Comparison of ENCODE assay signal across 10 cellular contexts in the genomic region with DNA sequence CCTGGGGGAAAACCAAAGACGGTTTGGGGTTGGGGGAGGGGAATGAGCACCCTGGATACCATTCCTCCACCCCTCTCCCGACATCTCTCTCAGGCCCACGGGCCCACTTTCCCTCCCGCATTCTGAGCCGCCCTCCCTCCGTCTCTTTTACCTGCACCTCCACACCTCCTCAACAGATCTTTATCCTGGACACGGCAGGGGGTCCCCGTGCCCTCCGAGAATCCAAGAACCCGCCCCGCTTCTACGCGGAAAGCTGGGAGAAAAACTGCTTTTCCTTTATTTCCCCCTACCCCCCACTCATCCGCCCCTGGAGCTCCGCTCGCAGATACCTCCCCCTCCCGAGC.
DNase-seq lines count a peak whose midpoint lies in the region; TF ChIP-seq lines count a peak whose summit lies in the region.
"Had no signal": no experiment of that assay in that cellular context is flagged by ENCODE, and none has a peak within 500 bp of the region (broad histone marks: within the 10 kb centered on the region; RNA-seq: fewer than 3 reads in every experiment).

No MANE protein-coding gene starts in this region.

- peaks cover 51% of the 10 kb centered on the region for H3K27me3 Mint-ChIP-seq in T-helper 2 cell treated with Interferon-gamma antibody and Interleukin-4, amounts not matched to agents 5 μg/mL and 100 μg/mL, for 36 hours (ENCODE audit: low read depth)
- peaks cover 15% of the 10 kb centered on the region for H3K27me3 Mint-ChIP-seq in MCF 10A (ENCODE audit: insufficient read depth, unreplicated experiment)

- H3K4me2 ChIP-seq in mesenchymal stem cell (ENCODE audit: low read length, poor library complexity, severe bottlenecking): peak overlapping the region; percentile 95

- 7% methylated on average over 17 of the region's 17 CpGs for WGBS in mesenchymal stem cell
- WGBS in thyroid gland, 2 donors: 22 to 36% methylated on average over 17 of the region's 17 CpGs

- H2BK5ac ChIP-seq in mesenchymal stem cell (ENCODE audit: low read depth, low read length, poor library complexity, severe bottlenecking): no peak overlapping the region

- H2AK5ac ChIP-seq in mesenchymal stem cell (ENCODE audit: low read length, severe bottlenecking): no peak overlapping the region

- peak overlapping the region; percentile 88 to 93 for H2BK12ac ChIP-seq in mesenchymal stem cell (ENCODE audit: low read length in 2 of 2)

- TF ChIP-seq CTCF in MCF 10A (IDR thresholded peaks at IDR 0.05; ENCODE audit: unreplicated experiment) (no peak), thyroid gland (IDR thresholded peaks at IDR 0.05) (no peak)

- peak overlapping the region; percentile 86 to 92 for H3K18ac ChIP-seq in mesenchymal stem cell (ENCODE audit: low read depth in 1 of 2, low read length in 2 of 2)

- H3K4me1 Mint-ChIP-seq in T-helper 2 cell treated with Interferon-gamma antibody and Interleukin-4, amounts not matched to agents 5 μg/mL and 100 μg/mL, for 36 hours (ENCODE audit: low read depth): no peaks in the 10 kb centered on the region
- peaks cover 15% of the 10 kb centered on the region for H3K4me1 Mint-ChIP-seq in MCF 10A (ENCODE audit: insufficient read depth, unreplicated experiment)

- no peak for DNase-seq in T-helper 2 cell treated with Interferon-gamma antibody and Interleukin-4, amounts not matched to agents 5 μg/mL and 100 μg/mL, for 36 hours (ENCODE audit: low spot score)
- no peak for DNase-seq in T-helper 2 cell
- no peak for DNase-seq in MCF 10A (ENCODE audit: unreplicated experiment)
- DNase-seq in mesenchymal stem cell: no peak
- DNase-seq in thyroid gland: no peak
- DNase-seq in G401 (ENCODE audit: low spot score): no peak
- DNase-seq in cortex of kidney (lab: John Stamatoyannopoulos, UW): no peak
- DNase-seq in anterior cingulate cortex (lab: John Stamatoyannopoulos, UW): no peak
- DNase-seq: stimulated activated naive CD8-positive, alpha-beta T cell treated with anti-CD3 and anti-CD28 coated beads, Interleukin-15, Interleukin-2, amounts not matched to agents 100 U/mL and 50 U/mL, for 24 hours had no signal

- peak overlapping the region; percentile 5 for H3K4me3 Mint-ChIP-seq in T-helper 2 cell treated with Interferon-gamma antibody and Interleukin-4, amounts not matched to agents 5 μg/mL and 100 μg/mL, for 36 hours
- H3K4me3 Mint-ChIP-seq in MCF 10A (ENCODE audit: unreplicated experiment): peak overlapping the region; percentile 80

- H3K4me3 ChIP-seq in mesenchymal stem cell (ENCODE audit: insufficient read depth in 1 of 2, low read depth in 1 of 2, low read length in 2 of 2) (peak overlapping the region; percentile 70 to 80), thyroid gland (replicated peaks in 1 of 3) (peak overlapping the region in 2 of 3 donors; percentile 30 to 58)

- peaks cover 21% of the 10 kb centered on the region for H3K79me1 ChIP-seq in mesenchymal stem cell (replicated peaks; ENCODE audit: low read length, poor library complexity, severe bottlenecking)

- peak overlapping the region; percentile 96 for H4K91ac ChIP-seq in mesenchymal stem cell (ENCODE audit: low read length)

- POLR2A ChIA-PET in MCF 10A (lab: Yijun Ruan, JAX): interaction anchor here (0.6 to 4.0 kb wide), 2 partner anchors 13 to 50 kb away, joined by 3 to 17 read pairs; no protein-coding TSS in a partner anchor

- in situ Hi-C loops in G401 (cut with HindIII; ENCODE audit: low sequenced_read_pairs): no loop called here

- peak overlapping the region; percentile 80 for H4K8ac ChIP-seq in mesenchymal stem cell (ENCODE audit: low read length)

- H3K23ac ChIP-seq in mesenchymal stem cell (ENCODE audit: low read length in 2 of 2): peak overlapping the region in 1 of 2 experiments; percentile 17

- peak overlapping the region; percentile 88 for H2BK120ac ChIP-seq in mesenchymal stem cell (ENCODE audit: low read depth, low read length)

- H3K14ac ChIP-seq in mesenchymal stem cell (ENCODE audit: low read length in 2 of 2): peak overlapping the region in 1 of 2 experiments; percentile 71

- H3K9me3 ChIP-seq in mesenchymal stem cell (ENCODE audit: control insufficient read depth, low read length) (no peaks in the 10 kb centered on the region), thyroid gland (no peaks in the 10 kb centered on the region)

- H3K36me3 Mint-ChIP-seq in T-helper 2 cell treated with Interferon-gamma antibody and Interleukin-4, amounts not matched to agents 5 μg/mL and 100 μg/mL, for 36 hours (ENCODE audit: low read depth): no peaks in the 10 kb centered on the region
- H3K36me3 Mint-ChIP-seq in MCF 10A (ENCODE audit: insufficient read depth, unreplicated experiment): no peaks in the 10 kb centered on the region

- no peaks in the 10 kb centered on the region for H3K27me3 ChIP-seq in mesenchymal stem cell (ENCODE audit: control insufficient read depth in 1 of 2, insufficient read depth in 1 of 2, low read length in 2 of 2)
- no peaks in the 10 kb centered on the region for H3K27me3 ChIP-seq in thyroid gland

- H2BK15ac ChIP-seq in mesenchymal stem cell (ENCODE audit: low read depth, poor library complexity, severe bottlenecking): peak overlapping the region; percentile 71

- CTCF ChIA-PET in MCF 10A (lab: Yijun Ruan, JAX): interaction anchor here (0.7 to 2.6 kb wide), 4 partner anchors 40 to 290 kb away, joined by 3 to 9 read pairs (median 4); no protein-coding TSS in a partner anchor

- H3K27ac Mint-ChIP-seq in T-helper 2 cell treated with Interferon-gamma antibody and Interleukin-4, amounts not matched to agents 5 μg/mL and 100 μg/mL, for 36 hours: no peak overlapping the region
- no peak overlapping the region for H3K27ac Mint-ChIP-seq in MCF 10A (ENCODE audit: low read depth, unreplicated experiment)

- peak overlapping the region; percentile 86 to 97 for H3K4ac ChIP-seq in mesenchymal stem cell (ENCODE audit: low read depth in 1 of 2, low read length in 2 of 2)

- H3K9me3 Mint-ChIP-seq in T-helper 2 cell treated with Interferon-gamma antibody and Interleukin-4, amounts not matched to agents 5 μg/mL and 100 μg/mL, for 36 hours: no peaks in the 10 kb centered on the region
- H3K9me3 Mint-ChIP-seq in MCF 10A (ENCODE audit: unreplicated experiment): peaks cover 3% of the 10 kb centered on the region

- H3K36me3 ChIP-seq in mesenchymal stem cell (ENCODE audit: control insufficient read depth in 1 of 2, insufficient read depth in 2 of 2, low read depth in 1 of 2, low read length in 2 of 2) (peaks cover 0 to 15% of the 10 kb centered on the region in 2 experiments), thyroid gland (no peaks in the 10 kb centered on the region)

- intact Hi-C loops in MCF 10A (cut with micrococcal nuclease): no loop called here
- intact Hi-C loops in thyroid gland (cut with DNase I): loop anchor here (5.0 kb wide), 1 partner anchor 35 kb away; no protein-coding TSS in a partner anchor

- H3K27ac ChIP-seq in mesenchymal stem cell (ENCODE audit: low read length, poor library complexity, severe bottlenecking) (no peak overlapping the region), thyroid gland (peak overlapping the region in 1 of 3 donors; percentile 96)
- H3K27ac ChIP-seq: HL-60 had no signal

- H3K9ac ChIP-seq in mesenchymal stem cell (ENCODE audit: low read length): peak overlapping the region; percentile 85

- peaks cover 25% of the 10 kb centered on the region for H3K4me1 ChIP-seq in mesenchymal stem cell (ENCODE audit: control insufficient read depth, insufficient read depth, low read depth, low read length)
- peaks cover 23 to 31% of the 10 kb centered on the region in 2 donors for H3K4me1 ChIP-seq in thyroid gland

- no peak overlapping the region for H2AFZ ChIP-seq in mesenchymal stem cell (ENCODE audit: low read depth, low read length)

- TF ChIP-seq POLR2A in thyroid gland (IDR thresholded peaks at IDR 0.05): no peak

- no TSS peak for BruUV-seq in MCF 10A (replicated peaks; lab: Mats Ljungman, UMichigan)
